In genomic region chr1:64885648-64886047, GRCh38 we compare ENCODE assay signal across 27 cellular contexts.
DNase-seq lines count a peak whose midpoint lies in the region; ATAC-seq, FAIRE-seq and TF ChIP-seq lines count a peak whose summit lies in the region.
"Had no signal": no experiment of that assay in that cellular context is flagged by ENCODE, and none has a peak within 500 bp of the region (broad histone marks: within the 10 kb centered on the region; RNA-seq: fewer than 3 reads in every experiment).

No MANE protein-coding gene starts in this region.

- no TSS peak for BruUV-seq in K562 (replicated peaks; lab: Mats Ljungman, UMichigan)

- no peaks in the 10 kb centered on the region for H3K9me3 Mint-ChIP-seq in natural killer cell
- no peaks in the 10 kb centered on the region for H3K9me3 Mint-ChIP-seq in natural killer cell treated with Interleukin-12 subunit alpha and Interleukin-12 subunit beta and Interleukin-15 and Interleukin-18, amount 100 ng/mL, for 72 hours
- H3K9me3 Mint-ChIP-seq: CD14-positive monocyte; CD8-positive, alpha-beta T cell had no signal

- intact Hi-C loops in natural killer cell (cut with micrococcal nuclease), result loop anchor here (2.0 kb wide), 1 partner anchor 79 kb away; no protein-coding TSS in a partner anchor
- intact Hi-C loops in K562 (cut with micrococcal nuclease), result no loop called here

- 88% methylated on average over 6 of the region's 6 CpGs for WGBS in K562 (ENCODE audit: insufficient coverage, low coverage, missing lambda C conversion rate)

- H3K36me3 ChIP-seq in HEK293 (ENCODE audit: control insufficient read depth in 2 of 2, insufficient read depth in 1 of 2, low read length in 2 of 2), result peaks cover 0 to 10% of the 10 kb centered on the region in 2 experiments; a peak in 1 of 3 replicates
- peaks cover 11% of the 10 kb centered on the region; the same call in 2 of the 3 replicates for H3K36me3 ChIP-seq in K562 (ENCODE audit: control insufficient read depth, insufficient read depth, low read length)
- H3K36me3 ChIP-seq: BE2C had no signal

- H3K27me3 Mint-ChIP-seq in natural killer cell (ENCODE audit: low read depth in 2 of 2), result no peaks in the 10 kb centered on the region
- H3K27me3 Mint-ChIP-seq in natural killer cell treated with Interleukin-12 subunit alpha and Interleukin-12 subunit beta and Interleukin-15 and Interleukin-18, amount 100 ng/mL, for 72 hours, result no peaks in the 10 kb centered on the region
- H3K27me3 Mint-ChIP-seq: CD4-positive, CD25-positive, alpha-beta regulatory T cell had no signal

- CTCF ChIA-PET in HEK293 (lab: Yijun Ruan, JAX) (interaction anchor here (0.6 to 0.7 kb wide), 3 partner anchors 155 to 671 kb away, joined by 4 read pairs; no protein-coding TSS in a partner anchor), K562 (lab: Yijun Ruan, JAX; ENCODE audit: low intra/inter-chr PET ratio) (no interaction called here)

- ATAC-seq in natural killer cell, result no peak
- ATAC-seq in natural killer cell treated with Interleukin-12 subunit alpha and Interleukin-12 subunit beta and Interleukin-15 and Interleukin-18, amount 100 ng/mL, for 72 hours, result no peak
- ATAC-seq in K562, result no peak
- no peak for ATAC-seq in HG03378 (IDR thresholded peaks at IDR 0.05; ENCODE audit: unreplicated experiment)
- ATAC-seq in activated CD4-positive, CD25-positive, alpha-beta regulatory T cell treated with anti-CD3 and anti-CD28 coated beads, Interleukin-2, amount 50 U/mL, for 24 hours, result no peak
- ATAC-seq: CD8-positive, alpha-beta T cell; GM12878 had no signal

- no peak for TF ChIP-seq RAD21 in K562 (CRISPR knock-in tag; conservative IDR thresholded peaks at IDR 0.05 in 1 of 2, IDR thresholded peaks at IDR 0.05 in 1 of 2)

- POLR2A ChIA-PET in HEK293 (lab: Yijun Ruan, JAX), result no interaction called here
- POLR2A ChIA-PET in K562 (lab: Yijun Ruan, JAX), result no interaction called here

- in situ Hi-C loops in K562 (cut with MboI), result no loop called here

- H3K4me1 Mint-ChIP-seq in natural killer cell, result peaks cover 95% of the 10 kb centered on the region in 2 donors
- H3K4me1 Mint-ChIP-seq in natural killer cell treated with Interleukin-12 subunit alpha and Interleukin-12 subunit beta and Interleukin-15 and Interleukin-18, amount 100 ng/mL, for 72 hours (ENCODE audit: low read depth in 2 of 2), result peaks cover 71 to 89% of the 10 kb centered on the region in 2 donors

- no peaks in the 10 kb centered on the region for H3K9me1 ChIP-seq in K562 (ENCODE audit: control insufficient read depth, insufficient read depth, low read length)

- peak overlapping the region; percentile 79 to 93 for H3K27ac Mint-ChIP-seq in natural killer cell
- peak overlapping the region in 1 of 2 donors; percentile 20 for H3K27ac Mint-ChIP-seq in natural killer cell treated with Interleukin-12 subunit alpha and Interleukin-12 subunit beta and Interleukin-15 and Interleukin-18, amount 100 ng/mL, for 72 hours
- H3K27ac Mint-ChIP-seq: CD8-positive, alpha-beta T cell had no signal

- H3K9me3 ChIP-seq in HEK293 (ENCODE audit: control insufficient read depth, insufficient read depth, low read depth, low read length), result no peaks in the 10 kb centered on the region
- H3K9me3 ChIP-seq in K562 (replicated peaks; ENCODE audit: control insufficient read depth, insufficient read depth, low read depth, low read length), result no peaks in the 10 kb centered on the region
- H3K9me3 ChIP-seq: BE2C, BLaER1 had no signal

- no peak overlapping the region for H3K9ac ChIP-seq in K562 (ENCODE audit: insufficient read depth in 1 of 2, low read depth in 2 of 2, low read length in 2 of 2)
- H3K9ac ChIP-seq: BLaER1 had no signal

- peaks cover 7% of the 10 kb centered on the region; the same call in 1 of the 2 replicates for H3K4me1 ChIP-seq in HEK293 (ENCODE audit: control insufficient read depth, insufficient read depth, low read length)
- H3K4me1 ChIP-seq in K562 (replicated peaks in 1 of 2; ENCODE audit: control insufficient read depth in 2 of 2, insufficient read depth in 2 of 2, low read length in 2 of 2), result peaks cover 0 to 18% of the 10 kb centered on the region in 2 experiments; a peak in 3 of 5 replicates
- H3K4me1 ChIP-seq: BE2C had no signal

- H3K27ac ChIP-seq in HEK293 (ENCODE audit: extremely low read depth, low read depth, low read length) (no peak overlapping the region), K562 (ENCODE audit: extremely low read depth, low read depth, low read length) (no peak overlapping the region)
- H3K27ac ChIP-seq: BLaER1 had no signal

- peaks cover 3% of the 10 kb centered on the region; the same call in 1 of the 2 replicates for H4K20me1 ChIP-seq in K562 (replicated peaks; ENCODE audit: control insufficient read depth, insufficient read depth, low read length)

- TF ChIP-seq POLR2A in K562 (conservative IDR thresholded peaks at IDR 0.05), result no peak

- peak overlapping the region; percentile 61 for H3K4me3 Mint-ChIP-seq in natural killer cell
- no peak overlapping the region for H3K4me3 Mint-ChIP-seq in natural killer cell treated with Interleukin-12 subunit alpha and Interleukin-12 subunit beta and Interleukin-15 and Interleukin-18, amount 100 ng/mL, for 72 hours
- H3K4me3 Mint-ChIP-seq: CD14-positive monocyte; CD8-positive, alpha-beta T cell had no signal

- H3K4me3 ChIP-seq in HEK293 (ENCODE audit: low read depth, low read length), result no peak overlapping the region
- no peak overlapping the region for H3K4me3 ChIP-seq in K562
- H3K4me3 ChIP-seq: BLaER1, GM12878 had no signal

- no peak for TF ChIP-seq CTCF in natural killer cell (IDR thresholded peaks at IDR 0.05)
- no peak for TF ChIP-seq CTCF in HEK293 (tag by site-specific recombination; IDR thresholded peaks at IDR 0.05)
- no peak for TF ChIP-seq CTCF in K562 (IDR thresholded peaks at IDR 0.05 in 2 of 3, conservative IDR thresholded peaks at IDR 0.05 in 1 of 3; ENCODE audit: insufficient read depth in 2 of 3, low read depth in 1 of 3, low read length in 3 of 3)

- DNase-seq in natural killer cell (no peak), K562 (ENCODE audit: extremely low read depth in 1 of 4, low spot score in 3 of 4) (no peak), COLO829 (ENCODE audit: low spot score) (no peak)
- DNase-seq in natural killer cell treated with Interleukin-12 subunit alpha and Interleukin-12 subunit beta and Interleukin-15 and Interleukin-18, amount 100 ng/mL, for 72 hours (ENCODE audit: low spot score), result no peak
- DNase-seq: 8988T; ACHN; BE2C; C1 segment of cervical spinal cord; CD4-positive, CD25-positive, alpha-beta regulatory T cell; CD8-positive, alpha-beta T cell; COR-L47; DMS 273 treated with DMSO at 0.1 percent for 48 hours; DMS153; DMS53; DMS79; DND-41; EL; GDM1 had no signal

- FAIRE-seq in K562 (lab: Jason Lieb, UNC), result no peak
- FAIRE-seq: A204.1, GM12878, GM12892, GM18507 had no signal

- H3K79me2 ChIP-seq in K562 (ENCODE audit: control insufficient read depth, insufficient read depth, low read length), result peaks cover 21% of the 10 kb centered on the region

- no peak overlapping the region for H2AFZ ChIP-seq in K562 (ENCODE audit: low read depth, low read length)

- no peak overlapping the region for H3K4me2 ChIP-seq in K562 (ENCODE audit: insufficient read depth, low read length)
- H3K4me2 ChIP-seq: BLaER1 had no signal

- H3K27me3 ChIP-seq in K562 (ENCODE audit: control insufficient read depth in 2 of 2, insufficient read depth in 2 of 2, low read length in 2 of 2), result no peaks in the 10 kb centered on the region
- H3K27me3 ChIP-seq: BE2C, BLaER1 had no signal

- TF ChIP-seq EP300 in K562 (IDR thresholded peaks at IDR 0.05; ENCODE audit: low read length), result no peak

- no peaks in the 10 kb centered on the region for H3K36me3 Mint-ChIP-seq in natural killer cell
- peaks cover 10% of the 10 kb centered on the region for H3K36me3 Mint-ChIP-seq in natural killer cell treated with Interleukin-12 subunit alpha and Interleukin-12 subunit beta and Interleukin-15 and Interleukin-18, amount 100 ng/mL, for 72 hours

TF ChIP-seq in HEK293, 187 proteins besides CTCF, POLR2A, EP300 and RAD21:
- TF ChIP-seq ZNF146 (tag by site-specific recombination; IDR thresholded peaks at IDR 0.05) (peak; percentile 69; the same call in 1 of the 2 replicates), ZNF184 (tag by site-specific recombination; IDR thresholded peaks at IDR 0.05) (no peak), MZF1 (tag by site-specific recombination; IDR thresholded peaks at IDR 0.05; ENCODE audit: borderline replicate concordance) (0 out of 2 replicates have a peak, but pooled peaks have one; percentile 28), ZBTB17 (tag by site-specific recombination; IDR thresholded peaks at IDR 0.05) (no peak)
TF ChIP-seq in HEK293: peak in this region for 2.

TF ChIP-seq in K562, 482 proteins besides CTCF, POLR2A, EP300 and RAD21:
- TF ChIP-seq POLR2B (IDR thresholded peaks at IDR 0.05; ENCODE audit: low read depth, partially characterized antibody), result no peak
- TF ChIP-seq ZNF146 (CRISPR knock-in tag; IDR thresholded peaks at IDR 0.05; ENCODE audit: unreplicated experiment), result peak; percentile 71
